In the genomic region with DNA sequence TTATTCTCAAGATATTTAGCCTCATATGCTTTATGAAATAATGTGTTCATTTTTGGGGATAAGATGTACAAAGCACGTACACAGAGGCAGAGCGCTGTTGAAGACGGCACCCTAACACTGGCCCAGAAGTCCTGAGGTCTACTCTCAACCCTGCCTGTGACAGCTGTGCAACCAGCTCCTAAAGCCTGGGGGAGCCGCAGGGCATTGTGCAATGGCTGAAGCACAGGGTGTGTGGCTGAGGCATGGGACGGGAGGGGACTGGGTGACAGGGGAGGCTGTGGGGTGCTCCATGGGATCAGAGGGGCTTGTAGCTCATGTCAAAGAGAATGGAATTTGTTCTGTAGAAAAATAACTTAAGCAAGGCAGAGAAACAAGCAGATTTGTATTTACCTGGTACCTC, we compare ENCODE assay signal across 2 cellular contexts.
TF ChIP-seq lines count a peak whose summit lies in the region.

No MANE protein-coding gene starts in this region.

TF ChIP-seq in GM23338, 12 proteins besides CTCF, POLR2A, EP300 and RAD21:
- TF ChIP-seq ZNF462 (CRISPR knock-in tag; IDR thresholded peaks at IDR 0.05): no peak
- no peak for TF ChIP-seq EZH2 (IDR thresholded peaks at IDR 0.05; ENCODE audit: low read depth, unreplicated experiment)
- no peak for TF ChIP-seq EZH2phosphoT487 (IDR thresholded peaks at IDR 0.05; ENCODE audit: unreplicated experiment)
- TF ChIP-seq REST (IDR thresholded peaks at IDR 0.05; ENCODE audit: unreplicated experiment): no peak
- TF ChIP-seq POLR2AphosphoS5 (IDR thresholded peaks at IDR 0.05; ENCODE audit: low read depth): no peak
- TF ChIP-seq CREB1 (CRISPR knock-in tag; IDR thresholded peaks at IDR 0.05; ENCODE audit: low read depth): no peak
- TF ChIP-seq NANOG (IDR thresholded peaks at IDR 0.05; ENCODE audit: borderline replicate concordance): no peak
- TF ChIP-seq ZNF331 (CRISPR knock-in tag; IDR thresholded peaks at IDR 0.05; ENCODE audit: low read depth): no peak

TF ChIP-seq in IMR-90, 13 proteins besides CTCF, POLR2A, EP300 and RAD21:
- TF ChIP-seq MAZ (IDR thresholded peaks at IDR 0.05; ENCODE audit: borderline replicate concordance, low read depth, low read length) (no peak), CEBPB (IDR thresholded peaks at IDR 0.05; ENCODE audit: low read depth, low read length) (0 out of 2 replicates have a peak, but pooled peaks have one; percentile 3)
TF ChIP-seq in IMR-90: peak in this region for 1.
